ENCODE assay signal across 12 cellular contexts in genomic region chr10:12334186-12334530, GRCh38. TPM values are rescaled to one million over a fixed set of nuclear protein-coding genes. Genes with fewer than 3 reads are reported as not detected.
DNase-seq lines count a peak whose midpoint lies in the region; ATAC-seq, FAIRE-seq and TF ChIP-seq lines count a peak whose summit lies in the region.
"Had no signal": no experiment of that assay in that cellular context is flagged by ENCODE, and none has a peak within 500 bp of the region (broad histone marks: within the 10 kb centered on the region; RNA-seq: fewer than 3 reads in every experiment).

No MANE protein-coding gene starts in this region.

- H3K79me2 ChIP-seq in astrocyte (ENCODE audit: insufficient read depth, low read length), result no peaks in the 10 kb centered on the region

- no peaks in the 10 kb centered on the region for H3K36me3 ChIP-seq in astrocyte (ENCODE audit: insufficient read depth, low read length)

- H4K20me1 ChIP-seq in astrocyte (ENCODE audit: insufficient read depth, low read length), result no peaks in the 10 kb centered on the region

- no peaks in the 10 kb centered on the region for H3K9me3 ChIP-seq in astrocyte (ENCODE audit: insufficient read depth, low read depth, low read length)

- peak overlapping the region; percentile 32 for H3K4me3 ChIP-seq in astrocyte (ENCODE audit: insufficient read depth, low read depth, low read length)

- peak overlapping the region; percentile 100 for H3K27ac ChIP-seq in astrocyte (ENCODE audit: low read depth, low read length)
- H3K27ac ChIP-seq: HL-60 had no signal

- FAIRE-seq in astrocyte (lab: Jason Lieb, UNC), result no peak
- FAIRE-seq: endometrium had no signal

- no peaks in the 10 kb centered on the region for H3K27me3 ChIP-seq in astrocyte (ENCODE audit: insufficient read depth, low read length)

- peak overlapping the region; percentile 71 for H3K27ac Mint-ChIP-seq in activated naive CD8-positive, alpha-beta T cell treated with anti-CD3 and anti-CD28 coated beads, Interleukin-2, amount 50 U/mL, for 24 hours
- no peak overlapping the region for H3K27ac Mint-ChIP-seq in activated naive CD8-positive, alpha-beta T cell treated with anti-CD3 and anti-CD28 coated beads for 36 hours
- peak overlapping the region; percentile 98 for H3K27ac Mint-ChIP-seq in astrocyte (ENCODE audit: unreplicated experiment)
- peak overlapping the region; percentile 76 for H3K27ac Mint-ChIP-seq in mesothelial cell of epicardium
- peak overlapping the region; percentile 62 for H3K27ac Mint-ChIP-seq in type B pancreatic cell
- H3K27ac Mint-ChIP-seq: activated naive CD4-positive, alpha-beta T cell treated with anti-CD3 and anti-CD28 coated beads, Interleukin-2, amount 50 U/mL, for 24 hours had no signal

- no peak for ATAC-seq in activated naive CD8-positive, alpha-beta T cell treated with anti-CD3 and anti-CD28 coated beads, Interleukin-2, amount 50 U/mL, for 24 hours
- ATAC-seq in GM21381 (IDR thresholded peaks at IDR 0.05; ENCODE audit: unreplicated experiment) (no peak), HG03196 (IDR thresholded peaks at IDR 0.05; ENCODE audit: unreplicated experiment) (no peak)

- TF ChIP-seq CTCF in astrocyte (IDR thresholded peaks at IDR 0.05; ENCODE audit: insufficient read depth, low read depth, low read length), result no peak
- no peak for TF ChIP-seq CTCF in mesothelial cell of epicardium (IDR thresholded peaks at IDR 0.05; ENCODE audit: unreplicated experiment)
- no peak for TF ChIP-seq CTCF in type B pancreatic cell (conservative IDR thresholded peaks at IDR 0.05)

- H3K9me3 Mint-ChIP-seq in activated naive CD8-positive, alpha-beta T cell treated with anti-CD3 and anti-CD28 coated beads, Interleukin-2, amount 50 U/mL, for 24 hours, result no peaks in the 10 kb centered on the region
- H3K9me3 Mint-ChIP-seq in activated naive CD8-positive, alpha-beta T cell treated with anti-CD3 and anti-CD28 coated beads for 36 hours, result no peaks in the 10 kb centered on the region
- H3K9me3 Mint-ChIP-seq in astrocyte (ENCODE audit: unreplicated experiment) (peaks cover 3% of the 10 kb centered on the region), mesothelial cell of epicardium (no peaks in the 10 kb centered on the region), type B pancreatic cell (peaks cover 6% of the 10 kb centered on the region)
- H3K9me3 Mint-ChIP-seq: activated naive CD4-positive, alpha-beta T cell treated with anti-CD3 and anti-CD28 coated beads, Interleukin-2, amount 50 U/mL, for 24 hours had no signal

- H3K4me3 Mint-ChIP-seq in activated naive CD8-positive, alpha-beta T cell treated with anti-CD3 and anti-CD28 coated beads, Interleukin-2, amount 50 U/mL, for 24 hours, result no peak overlapping the region
- no peak overlapping the region for H3K4me3 Mint-ChIP-seq in activated naive CD8-positive, alpha-beta T cell treated with anti-CD3 and anti-CD28 coated beads for 36 hours
- peak overlapping the region; percentile 11 for H3K4me3 Mint-ChIP-seq in astrocyte (ENCODE audit: unreplicated experiment)
- no peak overlapping the region for H3K4me3 Mint-ChIP-seq in mesothelial cell of epicardium
- no peak overlapping the region for H3K4me3 Mint-ChIP-seq in type B pancreatic cell
- H3K4me3 Mint-ChIP-seq: activated naive CD4-positive, alpha-beta T cell treated with anti-CD3 and anti-CD28 coated beads, Interleukin-2, amount 50 U/mL, for 24 hours had no signal

- H3K36me3 Mint-ChIP-seq in activated naive CD8-positive, alpha-beta T cell treated with anti-CD3 and anti-CD28 coated beads, Interleukin-2, amount 50 U/mL, for 24 hours (ENCODE audit: low read depth), result no peaks in the 10 kb centered on the region
- no peaks in the 10 kb centered on the region for H3K36me3 Mint-ChIP-seq in activated naive CD8-positive, alpha-beta T cell treated with anti-CD3 and anti-CD28 coated beads for 36 hours
- H3K36me3 Mint-ChIP-seq in astrocyte (ENCODE audit: low read depth, unreplicated experiment), result no peaks in the 10 kb centered on the region
- H3K36me3 Mint-ChIP-seq in mesothelial cell of epicardium, result no peaks in the 10 kb centered on the region
- H3K36me3 Mint-ChIP-seq in type B pancreatic cell, result no peaks in the 10 kb centered on the region
- H3K36me3 Mint-ChIP-seq: activated naive CD4-positive, alpha-beta T cell treated with anti-CD3 and anti-CD28 coated beads, Interleukin-2, amount 50 U/mL, for 24 hours had no signal

- H3K4me2 ChIP-seq in astrocyte (ENCODE audit: low read length), result peak overlapping the region; percentile 84

- DNase-seq in activated naive CD8-positive, alpha-beta T cell treated with anti-CD3 and anti-CD28 coated beads, Interleukin-2, amount 50 U/mL, for 24 hours, result no peak
- DNase-seq in activated naive CD8-positive, alpha-beta T cell treated with anti-CD3 and anti-CD28 coated beads for 36 hours, result no peak
- no peak for DNase-seq in astrocyte (ENCODE audit: low read depth)
- no peak for DNase-seq in mesothelial cell of epicardium (ENCODE audit: low spot score in 2 of 2, unreplicated experiment in 2 of 2)
- DNase-seq in type B pancreatic cell (ENCODE audit: extremely low spot score, unreplicated experiment), result no peak
- no peak for DNase-seq in UCSD-AML1 (lab: John Stamatoyannopoulos, UW; ENCODE audit: unreplicated experiment)
- DNase-seq: NCI-H1105 treated with DMSO at 0.1 percent for 48 hours had no signal

- H3K27me3 Mint-ChIP-seq in activated naive CD8-positive, alpha-beta T cell treated with anti-CD3 and anti-CD28 coated beads, Interleukin-2, amount 50 U/mL, for 24 hours, result peaks cover 3% of the 10 kb centered on the region
- no peaks in the 10 kb centered on the region for H3K27me3 Mint-ChIP-seq in activated naive CD8-positive, alpha-beta T cell treated with anti-CD3 and anti-CD28 coated beads for 36 hours
- H3K27me3 Mint-ChIP-seq in astrocyte (ENCODE audit: low read depth, unreplicated experiment), result no peaks in the 10 kb centered on the region
- no peaks in the 10 kb centered on the region for H3K27me3 Mint-ChIP-seq in mesothelial cell of epicardium (ENCODE audit: low read depth)
- no peaks in the 10 kb centered on the region for H3K27me3 Mint-ChIP-seq in type B pancreatic cell
- H3K27me3 Mint-ChIP-seq: activated naive CD4-positive, alpha-beta T cell treated with anti-CD3 and anti-CD28 coated beads, Interleukin-2, amount 50 U/mL, for 24 hours had no signal

- H2AFZ ChIP-seq in astrocyte (ENCODE audit: low read depth, low read length), result no peak overlapping the region

- H3K9ac ChIP-seq in astrocyte (ENCODE audit: low read length), result peak overlapping the region; percentile 75

- peaks cover 21% of the 10 kb centered on the region for H3K4me1 Mint-ChIP-seq in activated naive CD8-positive, alpha-beta T cell treated with anti-CD3 and anti-CD28 coated beads, Interleukin-2, amount 50 U/mL, for 24 hours
- peaks cover 9% of the 10 kb centered on the region for H3K4me1 Mint-ChIP-seq in activated naive CD8-positive, alpha-beta T cell treated with anti-CD3 and anti-CD28 coated beads for 36 hours
- H3K4me1 Mint-ChIP-seq in astrocyte (ENCODE audit: low read depth, unreplicated experiment) (peaks cover 30% of the 10 kb centered on the region), mesothelial cell of epicardium (peaks cover 33% of the 10 kb centered on the region), type B pancreatic cell (ENCODE audit: unreplicated experiment) (peaks cover 19% of the 10 kb centered on the region)
- H3K4me1 Mint-ChIP-seq: activated naive CD4-positive, alpha-beta T cell treated with anti-CD3 and anti-CD28 coated beads, Interleukin-2, amount 50 U/mL, for 24 hours had no signal

- peaks cover 38% of the 10 kb centered on the region for H3K4me1 ChIP-seq in astrocyte (ENCODE audit: insufficient read depth, low read length)

RNA-seq across cellular contexts. Expression of gene CAMK1D, which starts 15.2 kb away (rescaled TPM):
- 10 to 100 TPM; 11.9 to 15.4 TPM for total RNA-seq in activated naive CD8-positive, alpha-beta T cell treated with anti-CD3 and anti-CD28 coated beads for 36 hours
- total RNA-seq in astrocyte (23.6 and 27.4 TPM in 2 replicates), mesothelial cell of epicardium (5.8 to 7.6 TPM (median 6.2 TPM) in 3 replicates), type B pancreatic cell (ENCODE audit: low replicate concordance) (12.2 and 29.2 TPM in 2 replicates)
